Comparison of ENCODE assay signal across 15 cellular contexts in genomic region chr11:76656571-76657081, GRCh38. TPM values are rescaled to one million over a fixed set of nuclear protein-coding genes. Genes with fewer than 3 reads are reported as not detected.
A peak's percentile ranks its signal among the peaks of the same experiment; 100 is the strongest.
DNase-seq lines count a peak whose midpoint lies in the region; ATAC-seq and TF ChIP-seq lines count a peak whose summit lies in the region.
"Had no signal": no experiment of that assay in that cellular context is flagged by ENCODE, and none has a peak within 500 bp of the region (broad histone marks: within the 10 kb centered on the region; RNA-seq: fewer than 3 reads in every experiment).

No MANE protein-coding gene starts in this region.

- WGBS in upper lobe of left lung, 2 donors: 52 to 54% methylated on average over 7 of the region's 7 CpGs

- H3K4me3 Mint-ChIP-seq in neural crest cell: no peak overlapping the region

- no peak for TF ChIP-seq EP300 in upper lobe of left lung (IDR thresholded peaks at IDR 0.05)

- no peak overlapping the region for H3K4me3 ChIP-seq in upper lobe of left lung
- H3K4me3 ChIP-seq: A549 had no signal

- H3K4me1 ChIP-seq in upper lobe of left lung: peaks cover 8 to 39% (median 26%) of the 10 kb centered on the region in 4 donors
- H3K4me1 ChIP-seq: A549 had no signal

- no peaks in the 10 kb centered on the region for H3K36me3 Mint-ChIP-seq in neural crest cell (ENCODE audit: low read depth)

- no peak for TF ChIP-seq POLR2A in upper lobe of left lung (IDR thresholded peaks at IDR 0.05)

- ATAC-seq in Right ventricle myocardium inferior: no peak
- ATAC-seq in upper lobe of left lung (ENCODE audit: low FRiP score in 2 of 2): peak in 1 of 2 donors; percentile 7
- ATAC-seq in HG03571 (IDR thresholded peaks at IDR 0.05; ENCODE audit: unreplicated experiment): no peak
- ATAC-seq: A549 had no signal

- H3K36me3 ChIP-seq in upper lobe of left lung: peaks cover 0 to 46% (median 13%) of the 10 kb centered on the region in 4 donors

- no peaks in the 10 kb centered on the region for H3K27me3 Mint-ChIP-seq in neural crest cell (ENCODE audit: low read depth)

- no peaks in the 10 kb centered on the region for H3K27me3 ChIP-seq in upper lobe of left lung

- intact Hi-C loops in Right ventricle myocardium inferior (cut with DNase I): no loop called here

- TF ChIP-seq CTCF in neural crest cell (conservative IDR thresholded peaks at IDR 0.05) (no peak), upper lobe of left lung (IDR thresholded peaks at IDR 0.05) (no peak), GM13977 (IDR thresholded peaks at IDR 0.05; ENCODE audit: extremely low read depth, insufficient read depth, missing control alignments) (no peak)

- no peaks in the 10 kb centered on the region for H3K9me3 ChIP-seq in upper lobe of left lung
- H3K9me3 ChIP-seq: A549 had no signal

- peak overlapping the region; percentile 54 for H3K27ac Mint-ChIP-seq in neural crest cell (ENCODE audit: unreplicated experiment)

- peaks cover 6% of the 10 kb centered on the region for H3K4me1 Mint-ChIP-seq in neural crest cell

- peak overlapping the region; percentile 12 to 72 (median 63) for H3K27ac ChIP-seq in upper lobe of left lung
- H3K27ac ChIP-seq: A549 had no signal

- in situ Hi-C loops in GM13977 (cut with MboI; ENCODE audit: low pct_unique_long_range_greater_than_20kb, low sequenced_read_pairs, unreplicated experiment): loop anchor here (25.0 kb wide), 1 partner anchor 444 kb away; the partner anchor contains the start of gene WNT11

- peak; percentile 37 for DNase-seq in activated CD8-positive, alpha-beta memory T cell treated with anti-CD3 and anti-CD28 coated beads for 24 hours
- DNase-seq in activated CD8-positive, alpha-beta memory T cell treated with anti-CD3 and anti-CD28 coated beads, Interleukin-2, amount 50 U/mL, for 4 hours: no peak
- peak; percentile 42 for DNase-seq in Right ventricle myocardium inferior (ENCODE audit: missing footprints)
- DNase-seq in neural crest cell (ENCODE audit: low read depth, low spot score): no peak
- DNase-seq in upper lobe of left lung: peak in 1 of 2 donors; percentile 15
- no peak for DNase-seq in GM13977 (ENCODE audit: low spot score)
- DNase-seq in GM19240 (ENCODE audit: insufficient read length, low spot score): no peak
- DNase-seq: activated CD4-positive, alpha-beta T cell treated with anti-CD3 and anti-CD28 coated beads for 1 hour; activated gamma-delta T cell; COR-L47; midbrain; NCI-H2081; retina had no signal

- no peaks in the 10 kb centered on the region for H3K9me3 Mint-ChIP-seq in neural crest cell

RNA-seq across cellular contexts. Expression of gene LRRC32, which starts 13.9 kb away (rescaled TPM):
- total RNA-seq in Right ventricle myocardium inferior (32.5 TPM), neural crest cell (0.61 and 0.77 TPM in 2 replicates), upper lobe of left lung (100 to 1,000 TPM in 1 of 6 donors, 10 to 100 TPM in 5; 41.3 to 118 (median 60.3) TPM)

Comparison
In these comparisons a context has a peak if more than half of its experiments do, and no peak if none do; other contexts are left out.
1. DNase-seq: peak in activated CD8-positive, alpha-beta memory T cell treated with anti-CD3 and anti-CD28 coated beads for 24 hours (single experiment) and Right ventricle myocardium inferior (single experiment); none in activated CD8-positive, alpha-beta memory T cell treated with anti-CD3 and anti-CD28 coated beads, Interleukin-2, amount 50 U/mL, for 4 hours (single experiment), neural crest cell (single experiment), GM13977 (single experiment) and GM19240 (single experiment).
2. RNA of gene LRRC32, which starts 13.9 kb away (total RNA-seq): 41.3 to 118 TPM in upper lobe of left lung and 32.5 TPM in Right ventricle myocardium inferior (single experiment); 0.61 to 0.77 TPM in neural crest cell; every median in the first group is over 10 times any median in the second.